8 cellular contexts compared by ENCODE assay signal in genomic region chr14:70073924-70074566, GRCh38.
A peak's percentile ranks its signal among the peaks of the same experiment; 100 is the strongest.
DNase-seq lines count a peak whose midpoint lies in the region; ATAC-seq, FAIRE-seq and TF ChIP-seq lines count a peak whose summit lies in the region.

No MANE protein-coding gene starts in this region.

- peak; percentile 65 for FAIRE-seq in GM18507 (lab: Jason Lieb, UNC)

- no peak overlapping the region for H3K4me3 ChIP-seq in tibial artery

- H3K27ac ChIP-seq in epithelial cell of prostate (no peak overlapping the region), tibial artery (no peak overlapping the region)

- DNase-seq in AG08395 (ENCODE audit: low spot score), result peak; percentile 6
- DNase-seq in GM18507 (ENCODE audit: extremely low spot score, insufficient read length, low read depth), result peak; percentile 39
- peak; percentile 89 for DNase-seq in NCI-H2196 (lab: John Stamatoyannopoulos, UW; ENCODE audit: unreplicated experiment)
- peak; percentile 83 for DNase-seq in activated CD4-positive, alpha-beta T cell treated with anti-CD3 and anti-CD28 coated beads, Interleukin-2, amount 10 ng/mL, durations not matched to agents 24 days and 14 days
- DNase-seq in epithelial cell of prostate (ENCODE audit: low read depth, low spot score), result peak; percentile 16
- DNase-seq in natural killer cell, result no peak
- DNase-seq in tibial artery, result peak in 1 of 2 donors; percentile 43

- H3K36me3 ChIP-seq in tibial artery, result no peaks in the 10 kb centered on the region

- H3K4me1 ChIP-seq in tibial artery, result no peaks in the 10 kb centered on the region

- H3K9me3 Mint-ChIP-seq in activated CD4-positive, alpha-beta T cell treated with anti-CD3 and anti-CD28 coated beads, Interleukin-2, amount 10 ng/mL, durations not matched to agents 24 days and 14 days, result no peaks in the 10 kb centered on the region
- no peaks in the 10 kb centered on the region for H3K9me3 Mint-ChIP-seq in natural killer cell

- no peaks in the 10 kb centered on the region for H3K4me1 Mint-ChIP-seq in activated CD4-positive, alpha-beta T cell treated with anti-CD3 and anti-CD28 coated beads, Interleukin-2, amount 10 ng/mL, durations not matched to agents 24 days and 14 days
- H3K4me1 Mint-ChIP-seq in natural killer cell, result no peaks in the 10 kb centered on the region

- ATAC-seq in natural killer cell, result no peak
- ATAC-seq in HG02763 (IDR thresholded peaks at IDR 0.05; ENCODE audit: unreplicated experiment), result no peak

- H3K36me3 Mint-ChIP-seq in activated CD4-positive, alpha-beta T cell treated with anti-CD3 and anti-CD28 coated beads, Interleukin-2, amount 10 ng/mL, durations not matched to agents 24 days and 14 days (ENCODE audit: low read depth), result no peaks in the 10 kb centered on the region
- no peaks in the 10 kb centered on the region for H3K36me3 Mint-ChIP-seq in natural killer cell

- TF ChIP-seq CTCF in natural killer cell (IDR thresholded peaks at IDR 0.05), result peak; percentile 22
- TF ChIP-seq CTCF in tibial artery (IDR thresholded peaks at IDR 0.05), result peak; percentile 69

- H3K9me3 ChIP-seq in tibial artery, result no peaks in the 10 kb centered on the region

- no peak overlapping the region for H3K27ac Mint-ChIP-seq in activated CD4-positive, alpha-beta T cell treated with anti-CD3 and anti-CD28 coated beads, Interleukin-2, amount 10 ng/mL, durations not matched to agents 24 days and 14 days
- no peak overlapping the region for H3K27ac Mint-ChIP-seq in natural killer cell

- intact Hi-C loops in activated CD4-positive, alpha-beta T cell treated with anti-CD3 and anti-CD28 coated beads, Interleukin-2, amount 10 ng/mL, durations not matched to agents 24 days and 14 days (cut with micrococcal nuclease), result loop anchor here (1.0 kb wide), 1 partner anchor 256 kb away; no protein-coding TSS in a partner anchor
- intact Hi-C loops in natural killer cell (cut with micrococcal nuclease) (no loop called here), tibial artery (cut with DNase I; ENCODE audit: low total_unique reads) (no loop called here)

- H3K27me3 ChIP-seq in tibial artery, result peaks cover 0 to 4% of the 10 kb centered on the region in 2 donors

- H3K4me3 Mint-ChIP-seq in activated CD4-positive, alpha-beta T cell treated with anti-CD3 and anti-CD28 coated beads, Interleukin-2, amount 10 ng/mL, durations not matched to agents 24 days and 14 days, result no peak overlapping the region
- no peak overlapping the region for H3K4me3 Mint-ChIP-seq in natural killer cell

- peaks cover 13% of the 10 kb centered on the region for H3K27me3 Mint-ChIP-seq in activated CD4-positive, alpha-beta T cell treated with anti-CD3 and anti-CD28 coated beads, Interleukin-2, amount 10 ng/mL, durations not matched to agents 24 days and 14 days
- peaks cover 12 to 33% of the 10 kb centered on the region in 2 donors for H3K27me3 Mint-ChIP-seq in natural killer cell (ENCODE audit: low read depth in 2 of 2)
